1 cellular context compared by ENCODE assay signal in the genomic region with DNA sequence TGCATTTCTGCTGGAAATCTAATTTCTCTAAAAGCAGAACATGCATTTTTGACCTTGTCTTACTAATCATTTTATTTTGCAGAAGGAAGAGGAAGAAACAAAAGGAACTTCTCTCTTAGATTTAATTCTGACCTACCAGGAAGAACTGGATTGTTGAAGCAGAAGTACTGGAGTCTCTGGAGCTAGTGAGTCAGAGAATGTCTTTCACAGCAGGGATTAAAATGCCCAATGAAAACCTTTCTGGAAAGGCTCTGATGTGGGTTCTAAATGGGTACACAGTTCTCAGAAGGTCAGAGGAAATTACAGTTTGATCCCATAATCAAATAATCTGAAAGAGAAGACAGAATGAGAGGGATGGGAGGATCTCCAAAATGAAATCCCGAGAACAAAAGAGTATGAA.
TF ChIP-seq lines count a peak whose summit lies in the region.

No MANE protein-coding gene starts in this region.

TF ChIP-seq in HepG2, 621 proteins besides CTCF, POLR2A, EP300 and RAD21 (continued from another document):
- TF ChIP-seq, protein P1, sequence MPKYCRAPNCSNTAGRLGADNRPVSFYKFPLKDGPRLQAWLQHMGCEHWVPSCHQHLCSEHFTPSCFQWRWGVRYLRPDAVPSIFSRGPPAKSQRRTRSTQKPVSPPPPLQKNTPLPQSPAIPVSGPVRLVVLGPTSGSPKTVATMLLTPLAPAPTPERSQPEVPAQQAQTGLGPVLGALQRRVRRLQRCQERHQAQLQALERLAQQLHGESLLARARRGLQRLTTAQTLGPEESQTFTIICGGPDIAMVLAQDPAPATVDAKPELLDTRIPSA (CRISPR knock-in tag; IDR thresholded peaks at IDR 0.05; ENCODE audit: borderline replicate concordance), result no peak
